In the genomic region with DNA sequence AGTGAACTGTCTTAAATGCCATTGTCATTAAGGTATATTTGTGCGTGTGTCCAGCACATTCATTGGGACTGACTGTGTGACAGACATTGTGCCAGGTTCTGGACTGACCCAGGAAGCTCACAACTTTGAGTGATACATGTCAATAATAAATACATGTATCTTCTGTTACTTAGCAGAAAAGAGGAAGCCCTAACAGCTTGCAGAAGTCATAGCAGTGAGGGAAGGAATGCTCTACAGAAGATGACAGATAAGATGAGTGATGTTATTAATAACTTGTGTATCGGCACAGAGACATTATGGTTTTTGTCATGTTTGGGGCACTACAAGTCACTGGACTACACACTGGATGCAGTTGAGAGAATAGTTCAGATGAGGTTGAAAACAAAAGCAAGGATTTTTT, we compare ENCODE assay signal across 1 cellular context.
TF ChIP-seq lines count a peak whose summit lies in the region.

No MANE protein-coding gene starts in this region.

TF ChIP-seq in HepG2, 621 proteins besides CTCF, POLR2A, EP300 and RAD21:
- TF ChIP-seq ZSCAN30 (CRISPR knock-in tag; IDR thresholded peaks at IDR 0.05), result no peak
- TF ChIP-seq, protein P1, sequence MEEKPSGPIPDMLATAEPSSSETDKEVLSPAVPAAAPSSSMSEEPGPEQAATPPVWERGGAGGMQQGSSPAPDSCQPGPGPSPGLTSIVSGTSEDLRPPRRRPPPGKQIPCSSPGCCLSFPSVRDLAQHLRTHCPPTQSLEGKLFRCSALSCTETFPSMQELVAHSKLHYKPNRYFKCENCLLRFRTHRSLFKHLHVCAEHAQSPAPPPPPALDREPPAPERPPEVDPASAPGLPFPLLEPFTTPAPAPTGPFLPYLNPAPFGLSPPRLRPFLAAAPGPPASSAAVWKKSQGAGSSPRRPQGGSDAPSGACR (CRISPR knock-in tag; IDR thresholded peaks at IDR 0.05), result no peak
- TF ChIP-seq SNRNP70 (IDR thresholded peaks at IDR 0.05; ENCODE audit: low read depth, low read length), result no peak
- no peak for TF ChIP-seq KMT2B (CRISPR knock-in tag; IDR thresholded peaks at IDR 0.05)
- no peak for TF ChIP-seq THAP11 (CRISPR knock-in tag; IDR thresholded peaks at IDR 0.05)
- no peak for TF ChIP-seq HOXA5 (CRISPR knock-in tag; IDR thresholded peaks at IDR 0.05)
- no peak for TF ChIP-seq ZNF264 (CRISPR knock-in tag; IDR thresholded peaks at IDR 0.05)
- no peak for TF ChIP-seq PAWR (CRISPR knock-in tag; IDR thresholded peaks at IDR 0.05; ENCODE audit: borderline replicate concordance)
- TF ChIP-seq SALL1 (CRISPR knock-in tag; IDR thresholded peaks at IDR 0.05), result no peak
- TF ChIP-seq ZIK1 (CRISPR knock-in tag; IDR thresholded peaks at IDR 0.05; ENCODE audit: borderline replicate concordance, low read depth), result no peak
- no peak for TF ChIP-seq ZFP41 (CRISPR knock-in tag; IDR thresholded peaks at IDR 0.05; ENCODE audit: borderline replicate concordance)
- TF ChIP-seq, protein P2, sequence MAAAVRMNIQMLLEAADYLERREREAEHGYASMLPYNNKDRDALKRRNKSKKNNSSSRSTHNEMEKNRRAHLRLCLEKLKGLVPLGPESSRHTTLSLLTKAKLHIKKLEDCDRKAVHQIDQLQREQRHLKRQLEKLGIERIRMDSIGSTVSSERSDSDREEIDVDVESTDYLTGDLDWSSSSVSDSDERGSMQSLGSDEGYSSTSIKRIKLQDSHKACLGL (CRISPR knock-in tag; IDR thresholded peaks at IDR 0.05), result no peak
- no peak for TF ChIP-seq ZFYVE20 (CRISPR knock-in tag; IDR thresholded peaks at IDR 0.05; ENCODE audit: borderline replicate concordance, low read depth)
- TF ChIP-seq, protein P3, sequence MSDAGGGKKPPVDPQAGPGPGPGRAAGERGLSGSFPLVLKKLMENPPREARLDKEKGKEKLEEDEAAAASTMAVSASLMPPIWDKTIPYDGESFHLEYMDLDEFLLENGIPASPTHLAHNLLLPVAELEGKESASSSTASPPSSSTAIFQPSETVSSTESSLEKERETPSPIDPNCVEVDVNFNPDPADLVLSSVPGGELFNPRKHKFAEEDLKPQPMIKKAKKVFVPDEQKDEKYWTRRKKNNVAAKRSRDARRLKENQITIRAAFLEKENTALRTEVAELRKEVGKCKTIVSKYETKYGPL (CRISPR knock-in tag; IDR thresholded peaks at IDR 0.05), result no peak
